In genomic region chr7:97043281-97043680, GRCh38 we compare ENCODE assay signal across 18 cellular contexts. TPM values are rescaled to one million over a fixed set of nuclear protein-coding genes. Genes with fewer than 3 reads are reported as not detected.
DNase-seq lines count a peak whose midpoint lies in the region; ATAC-seq, FAIRE-seq and TF ChIP-seq lines count a peak whose summit lies in the region.
"Had no signal": no experiment of that assay in that cellular context is flagged by ENCODE, and none has a peak within 500 bp of the region (broad histone marks: within the 10 kb centered on the region; RNA-seq: fewer than 3 reads in every experiment).

No MANE protein-coding gene starts in this region.

- H3K9me3 ChIP-seq in GM23248 (ENCODE audit: low read depth) (no peaks in the 10 kb centered on the region), ascending aorta (no peaks in the 10 kb centered on the region)
- H3K9me3 ChIP-seq: BLaER1 had no signal

- H4K20me1 ChIP-seq in GM23248 (ENCODE audit: insufficient read depth) = no peaks in the 10 kb centered on the region
- H4K20me1 ChIP-seq: BLaER1 had no signal

- no peak overlapping the region for H3K4me3 ChIP-seq in AG10803 (ENCODE audit: low read length)
- no peak overlapping the region for H3K4me3 ChIP-seq in GM23248
- H3K4me3 ChIP-seq in bronchial epithelial cell (ENCODE audit: low read depth, low read length) = no peak overlapping the region
- no peak overlapping the region for H3K4me3 ChIP-seq in ascending aorta
- H3K4me3 ChIP-seq: BLaER1 had no signal

- H3K4me2 ChIP-seq in GM23248 (ENCODE audit: unreplicated experiment) = no peak overlapping the region
- H3K4me2 ChIP-seq: BLaER1 had no signal

- H3K4me1 ChIP-seq in GM23248 (ENCODE audit: insufficient read depth) = no peaks in the 10 kb centered on the region
- no peaks in the 10 kb centered on the region for H3K4me1 ChIP-seq in ascending aorta
- H3K4me1 ChIP-seq: BLaER1 had no signal

- no peak for TF ChIP-seq CTCF in AG10803 (conservative IDR thresholded peaks at IDR 0.05; ENCODE audit: low read length)
- no peak for TF ChIP-seq CTCF in bronchial epithelial cell (IDR thresholded peaks at IDR 0.05; ENCODE audit: insufficient read depth, low read length, severe bottlenecking)
- no peak for TF ChIP-seq CTCF in ascending aorta (IDR thresholded peaks at IDR 0.05)

- H3K27me3 ChIP-seq in GM23248 (replicated peaks; ENCODE audit: insufficient read depth) (0 out of 2 replicates have a peak, but pooled peaks cover 5% of the 10 kb centered on the region), bronchial epithelial cell (ENCODE audit: control insufficient read depth, insufficient read depth, low read length) (peaks cover 3% of the 10 kb centered on the region), ascending aorta (no peaks in the 10 kb centered on the region)
- H3K27me3 ChIP-seq: BLaER1 had no signal

- H3K9ac ChIP-seq in GM23248 = no peak overlapping the region
- H3K9ac ChIP-seq: BLaER1 had no signal

- DNase-seq in AG10803 (ENCODE audit: low read depth) (peak; percentile 51), GM23248 (peak; percentile 47), bronchial epithelial cell (ENCODE audit: low read depth) (peak; percentile 50), kidney tubule cell (ENCODE audit: low spot score) (peak; percentile 65), ascending aorta (ENCODE audit: low spot score in 2 of 2) (no peak), DMS114 treated with DMSO at 0.1 percent for 48 hours (lab: John Stamatoyannopoulos, UW; ENCODE audit: unreplicated experiment) (no peak), GOT3 (lab: John Stamatoyannopoulos, UW) (no peak)
- DNase-seq: MM.1S, NCI-H1105 treated with DMSO at 0.1 percent for 48 hours, NCI-H187 treated with DMSO at 0.1 percent for 48 hours, SIG-M5 had no signal

- FAIRE-seq in bronchial epithelial cell (lab: Jason Lieb, UNC) = no peak
- FAIRE-seq: GM12892, GM19239, HepG2, RCC 7860 had no signal

- WGBS in GM23248 (ENCODE audit: low coverage in 1 of 2, low lambda C conversion rate in 2 of 2, missing lambda C conversion rate in 2 of 2), 2 experiments = 1 to 4% methylated on average over 2 of the region's 2 CpGs

- H3K27ac ChIP-seq in GM23248 (no peak overlapping the region), ascending aorta (no peak overlapping the region)
- H3K27ac ChIP-seq: BLaER1 had no signal

- intact Hi-C loops in ascending aorta (cut with DNase I) = no loop called here

- H3K9me2 ChIP-seq in GM23248 (ENCODE audit: insufficient read depth) = no peaks in the 10 kb centered on the region

- no peaks in the 10 kb centered on the region for H3K36me3 ChIP-seq in GM23248 (ENCODE audit: low read depth)
- no peaks in the 10 kb centered on the region for H3K36me3 ChIP-seq in bronchial epithelial cell (ENCODE audit: control insufficient read depth, insufficient read depth, low read length)
- H3K36me3 ChIP-seq in ascending aorta = no peaks in the 10 kb centered on the region
- H3K36me3 ChIP-seq: BLaER1 had no signal

- no peak for ATAC-seq in GM21619 (IDR thresholded peaks at IDR 0.05; ENCODE audit: unreplicated experiment)
- ATAC-seq: HepG2 had no signal

- in situ Hi-C loops in GM23248 (cut with MboI) = loop anchor here (10.0 kb wide), 1 partner anchor 1138 kb away; no protein-coding TSS in a partner anchor

- 0 out of 2 replicates have a peak, but pooled peaks cover 3% of the 10 kb centered on the region for H3F3A ChIP-seq in GM23248 (ENCODE audit: insufficient read depth)

- H3K79me2 ChIP-seq in GM23248 (ENCODE audit: insufficient read depth) = no peaks in the 10 kb centered on the region

- H2AFZ ChIP-seq in GM23248 = no peak overlapping the region

RNA-seq across cellular contexts. Expression of gene DLX5, which starts 18.6 kb away (rescaled TPM):
- not detected in 2 replicates for total RNA-seq in GM23248 (2014; rRNA removed; shearing (Covaris generic))
- not detected in 2 replicates for polyA plus RNA-seq in GM23248 (2016; fragmentation: Nextera tagmentation; extraction: Ambion mirVana)
- total RNA-seq in bronchial epithelial cell = 0.13 TPM in 1 of 2 replicates, not detected in the other
- not detected for total RNA-seq in ascending aorta
- total RNA-seq: HepG2, NCI-H460 had no signal
- polyA plus RNA-seq: HepG2 had no signal

RNA-seq across cellular contexts. Expression of gene DLX6, which starts 37.9 kb away (rescaled TPM):
- total RNA-seq in GM23248 (2014; rRNA removed; shearing (Covaris generic)) = not detected in 2 replicates
- not detected in 2 replicates for polyA plus RNA-seq in GM23248 (2016; fragmentation: Nextera tagmentation; extraction: Ambion mirVana)
- total RNA-seq in bronchial epithelial cell (not detected in 2 replicates), ascending aorta (not detected)

Comparison
In these comparisons a context has a peak if more than half of its experiments do, and no peak if none do; other contexts are left out.
1. DNase-seq: peak in AG10803 (single experiment), GM23248 (single experiment), bronchial epithelial cell (single experiment) and kidney tubule cell (single experiment); none in ascending aorta (0 of 2), DMS114 treated with DMSO at 0.1 percent for 48 hours (single experiment) and GOT3 (single experiment).